18 cellular contexts compared by ENCODE assay signal in the genomic region with DNA sequence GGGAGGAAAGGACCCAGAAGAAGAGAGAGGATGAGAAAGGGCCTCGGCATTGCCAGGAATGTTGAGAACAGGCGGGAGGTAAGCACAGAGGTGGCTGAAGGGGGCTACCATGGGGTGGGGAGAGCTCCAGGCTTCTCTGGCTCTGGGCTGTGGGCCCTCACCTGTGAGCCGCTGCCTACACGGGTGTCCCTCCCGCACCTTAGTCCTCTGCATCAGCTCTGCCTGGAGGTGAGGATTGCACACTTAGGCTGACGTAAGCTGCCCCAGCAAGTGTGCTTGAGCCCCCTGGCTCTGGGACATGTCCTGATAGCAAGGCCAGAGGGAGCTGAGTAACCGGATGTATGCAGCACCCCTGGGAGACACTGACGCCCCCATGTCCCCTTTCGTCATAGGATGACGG.
"Had no signal": no experiment of that assay in that cellular context is flagged by ENCODE, and none has a peak within 500 bp of the region (broad histone marks: within the 10 kb centered on the region; RNA-seq: fewer than 3 reads in every experiment).

No MANE protein-coding gene starts in this region.

- H3K36me3 ChIP-seq: prostate gland, thoracic aorta had no signal

- H3K4me1 ChIP-seq: prostate gland had no signal

- H3K4me3 Mint-ChIP-seq: activated CD4-positive, alpha-beta T cell treated with anti-CD3 and anti-CD28 coated beads for 36 hours; activated naive CD8-positive, alpha-beta T cell treated with anti-CD3 and anti-CD28 coated beads for 36 hours; activated T-cell treated with anti-CD3 and anti-CD28 coated beads, Interleukin-2, amount 50 U/mL, for 72 hours; effector memory CD8-positive, alpha-beta T cell; nephron progenitor cell; T-cell; WTC11 had no signal

- DNase-seq: activated CD4-positive, alpha-beta T cell treated with anti-CD3 and anti-CD28 coated beads for 36 hours; activated CD4-positive, alpha-beta T cell treated with anti-CD3 and anti-CD28 coated beads, Interleukin-2, amount 50 U/mL, for 48 hours; activated naive CD8-positive, alpha-beta T cell treated with anti-CD3 and anti-CD28 coated beads for 36 hours; activated T-cell treated with anti-CD3 and anti-CD28 coated beads, Interleukin-2, amount 50 U/mL, for 72 hours; amniotic stem cell; dermis blood vessel endothelial cell; effector memory CD8-positive, alpha-beta T cell; foreskin fibroblast; hippocampal formation; nephron progenitor cell; occipital lobe; right cardiac atrium had no signal

- H3K9me3 ChIP-seq: prostate gland, thoracic aorta had no signal

- H3K36me3 Mint-ChIP-seq: activated naive CD8-positive, alpha-beta T cell treated with anti-CD3 and anti-CD28 coated beads for 36 hours; T-cell had no signal

- H3K27ac Mint-ChIP-seq: activated CD4-positive, alpha-beta T cell treated with anti-CD3 and anti-CD28 coated beads for 36 hours; activated naive CD8-positive, alpha-beta T cell treated with anti-CD3 and anti-CD28 coated beads for 36 hours; activated T-cell treated with anti-CD3 and anti-CD28 coated beads, Interleukin-2, amount 50 U/mL, for 72 hours; effector memory CD8-positive, alpha-beta T cell; nephron progenitor cell; T-cell; WTC11 had no signal

- ATAC-seq: activated CD4-positive, alpha-beta T cell treated with anti-CD3 and anti-CD28 coated beads for 36 hours; activated T-cell treated with anti-CD3 and anti-CD28 coated beads, Interleukin-2, amount 50 U/mL, for 72 hours; effector memory CD8-positive, alpha-beta T cell; T-cell; WTC11 had no signal

- H3K4me3 ChIP-seq: prostate gland, SK-N-MC, skin epidermis, thoracic aorta had no signal

- H3K9me3 Mint-ChIP-seq: activated naive CD8-positive, alpha-beta T cell treated with anti-CD3 and anti-CD28 coated beads for 36 hours; activated T-cell treated with anti-CD3 and anti-CD28 coated beads, Interleukin-2, amount 50 U/mL, for 72 hours; effector memory CD8-positive, alpha-beta T cell; nephron progenitor cell; T-cell had no signal

- H3K4me1 Mint-ChIP-seq: activated CD4-positive, alpha-beta T cell treated with anti-CD3 and anti-CD28 coated beads for 36 hours; activated naive CD8-positive, alpha-beta T cell treated with anti-CD3 and anti-CD28 coated beads for 36 hours; T-cell had no signal

- H3K27ac ChIP-seq: prostate gland, SK-N-MC, skin epidermis, thoracic aorta had no signal
